In the genomic region with DNA sequence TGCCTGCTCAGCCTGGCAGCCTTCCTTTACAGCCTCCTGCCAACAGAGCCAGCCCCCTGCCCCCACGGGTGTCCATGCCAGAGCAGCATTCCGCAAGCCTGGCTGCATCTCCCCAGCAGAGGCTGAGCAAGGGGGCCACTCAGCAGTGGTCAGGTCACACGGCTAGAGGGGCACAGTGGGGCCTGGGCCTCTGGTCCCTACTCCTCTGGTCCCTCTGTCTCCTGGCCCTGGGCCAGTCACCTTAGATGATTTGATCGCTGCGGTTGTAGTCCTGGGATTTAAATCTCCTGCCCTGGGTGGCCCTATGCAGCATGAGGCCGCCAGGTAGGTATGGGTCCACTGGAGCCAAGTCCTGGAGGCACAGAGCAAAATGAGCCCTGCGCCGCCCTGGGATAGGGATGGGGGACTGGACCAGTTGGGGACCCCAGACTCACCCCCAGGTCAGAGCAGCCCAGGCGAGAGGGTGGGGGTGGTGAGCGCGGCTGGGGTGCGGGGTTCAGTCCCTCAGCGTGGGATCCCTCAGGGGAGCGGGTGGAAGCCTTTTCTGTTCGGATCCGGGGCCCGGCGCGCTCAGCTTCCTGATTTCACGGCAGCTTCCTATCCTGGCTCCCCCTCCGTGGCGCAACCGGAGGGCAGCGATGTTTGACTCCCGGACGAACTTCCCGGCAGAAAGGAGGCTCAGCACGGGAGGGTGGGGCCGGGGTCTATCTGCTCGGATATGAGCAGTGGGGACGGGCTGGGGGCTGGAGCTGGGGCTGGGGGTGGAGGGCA, we compare ENCODE assay signal across 8 cellular contexts. TPM values are rescaled to one million over a fixed set of nuclear protein-coding genes. Genes with fewer than 3 reads are reported as not detected.
DNase-seq lines count a peak whose midpoint lies in the region; ATAC-seq and TF ChIP-seq lines count a peak whose summit lies in the region.

Gene ZBTB47, plus strand, starts transcription at position 138 of the 771 bp plus-strand sequence. CDS start 4,659 bp downstream, outside the sequence.

- H3K36me3 ChIP-seq in OCI-LY3 (replicated peaks; ENCODE audit: low read depth, low read length) (peaks cover 4% of the 10 kb centered on the region), colonic mucosa (no peaks in the 10 kb centered on the region), spleen (peaks cover 0 to 23% (median 7%) of the 10 kb centered on the region in 6 donors)

- TF ChIP-seq CTCF in OCI-LY3 (IDR thresholded peaks at IDR 0.05; ENCODE audit: low read depth, low read length), result no peak
- TF ChIP-seq CTCF in colonic mucosa (IDR thresholded peaks at IDR 0.05), result no peak
- TF ChIP-seq CTCF in spleen (IDR thresholded peaks at IDR 0.05 in 8 of 11, conservative IDR thresholded peaks at IDR 0.05 in 3 of 11), result no peak

- DNase-seq in activated CD4-positive, alpha-beta T cell treated with anti-CD3 and anti-CD28 coated beads, Interleukin-2, amount 10 ng/mL, durations not matched to agents 7 days and 5 days, result no peak
- no peak for DNase-seq in activated CD4-positive, alpha-beta T cell treated with anti-CD3 and anti-CD28 coated beads for 48 hours
- DNase-seq in colonic mucosa, result peak; percentile 52
- peak; percentile 92 for DNase-seq in spleen
- DNase-seq in NCI-H2107 (lab: John Stamatoyannopoulos, UW), result no peak

- H3K4me3 ChIP-seq in OCI-LY3 (ENCODE audit: low read length), result peak within 1 kb of the TSS; percentile 95
- H3K4me3 ChIP-seq in colonic mucosa, result peak within 1 kb of the TSS; percentile 64
- H3K4me3 ChIP-seq in spleen, result peak within 1 kb of the TSS; percentile 46 to 86 (median 60)

- H3K9ac ChIP-seq in OCI-LY3 (ENCODE audit: low read length), result peak within 1 kb of the TSS; percentile 92
- H3K9ac ChIP-seq in colonic mucosa (ENCODE audit: low read depth in 2 of 2, low read length in 2 of 2), result peak within 1 kb of the TSS; percentile 53 to 90

- H3K27me3 Mint-ChIP-seq in activated CD4-positive, alpha-beta T cell treated with anti-CD3 and anti-CD28 coated beads, Interleukin-2, amount 10 ng/mL, durations not matched to agents 7 days and 5 days, result peaks cover 2% of the 10 kb centered on the region

- H3K36me3 Mint-ChIP-seq in activated CD4-positive, alpha-beta T cell treated with anti-CD3 and anti-CD28 coated beads, Interleukin-2, amount 10 ng/mL, durations not matched to agents 7 days and 5 days (ENCODE audit: low read depth), result peaks cover 6% of the 10 kb centered on the region

- ATAC-seq in HG02884 (IDR thresholded peaks at IDR 0.05; ENCODE audit: unreplicated experiment), result no peak

- peak within 1 kb of the TSS; percentile 69 for H3K4me3 Mint-ChIP-seq in activated CD4-positive, alpha-beta T cell treated with anti-CD3 and anti-CD28 coated beads, Interleukin-2, amount 10 ng/mL, durations not matched to agents 7 days and 5 days

- peak within 1 kb of the TSS; percentile 18 for H3K27ac ChIP-seq in OCI-LY3 (ENCODE audit: low read length)
- H3K27ac ChIP-seq in colonic mucosa, result peak within 1 kb of the TSS; percentile 82
- H3K27ac ChIP-seq in layer of hippocampus (ENCODE audit: low read depth, low read length), result peak within 1 kb of the TSS; percentile 95
- H3K27ac ChIP-seq in spleen, result peak within 1 kb of the TSS; percentile 53 to 90 (median 78)

- intact Hi-C loops in colonic mucosa (cut with DNase I), result no loop called here
- intact Hi-C loops in spleen (cut with DNase I; ENCODE audit: low total_unique reads), result loop anchor here (10.0 kb wide), 1 partner anchor 91 kb away; no protein-coding TSS in a partner anchor

- peak within 1 kb of the TSS; percentile 80 for H2AFZ ChIP-seq in OCI-LY3 (ENCODE audit: low read depth, low read length)

- H3K27me3 ChIP-seq in OCI-LY3 (ENCODE audit: low read depth, low read length) (no peaks in the 10 kb centered on the region), colonic mucosa (no peaks in the 10 kb centered on the region), layer of hippocampus (ENCODE audit: control insufficient read depth, insufficient read depth, low read length) (no peaks in the 10 kb centered on the region), spleen (replicated peaks in 1 of 7) (peaks cover 0 to 15% (median 0%) of the 10 kb centered on the region in 7 donors)

- peak within 1 kb of the TSS; percentile 86 for H3K4me2 ChIP-seq in OCI-LY3 (ENCODE audit: low read length)

- peak within 1 kb of the TSS; percentile 54 for H3K27ac Mint-ChIP-seq in activated CD4-positive, alpha-beta T cell treated with anti-CD3 and anti-CD28 coated beads, Interleukin-2, amount 10 ng/mL, durations not matched to agents 7 days and 5 days

- CTCF ChIA-PET in activated CD4-positive, alpha-beta T cell treated with anti-CD3 and anti-CD28 coated beads, Interleukin-2, amount 10 ng/mL, durations not matched to agents 7 days and 5 days (lab: Charles Lee), result interaction anchor here (0.7 to 1.0 kb wide), 2 partner anchors 21 to 90 kb away, joined by 3 read pairs; no protein-coding TSS in a partner anchor

- H3K4me1 ChIP-seq in OCI-LY3 (ENCODE audit: low read length) (peaks cover 26% of the 10 kb centered on the region), colonic mucosa (no peaks in the 10 kb centered on the region), spleen (peaks cover 17 to 79% (median 39%) of the 10 kb centered on the region in 6 donors)

- no peaks in the 10 kb centered on the region for H3K79me2 ChIP-seq in OCI-LY3 (ENCODE audit: low read length)

- H3K9me3 ChIP-seq in OCI-LY3 (ENCODE audit: insufficient read depth, low read length) (no peaks in the 10 kb centered on the region), colonic mucosa (no peaks in the 10 kb centered on the region), spleen (no peaks in the 10 kb centered on the region)

- no peaks in the 10 kb centered on the region for H3K9me3 Mint-ChIP-seq in activated CD4-positive, alpha-beta T cell treated with anti-CD3 and anti-CD28 coated beads, Interleukin-2, amount 10 ng/mL, durations not matched to agents 7 days and 5 days

- POLR2A ChIA-PET in activated CD4-positive, alpha-beta T cell treated with anti-CD3 and anti-CD28 coated beads, Interleukin-2, amount 10 ng/mL, durations not matched to agents 7 days and 5 days (lab: Charles Lee), result no interaction called here

- 7 to 72% (median 11%) methylated on average over 2 to 31 of the region's 31 CpGs for WGBS in spleen, 5 donors

- TF ChIP-seq POLR2A in spleen (IDR thresholded peaks at IDR 0.05), result no peak

- H3K4me1 Mint-ChIP-seq in activated CD4-positive, alpha-beta T cell treated with anti-CD3 and anti-CD28 coated beads, Interleukin-2, amount 10 ng/mL, durations not matched to agents 7 days and 5 days, result peaks cover 20% of the 10 kb centered on the region

- no peaks in the 10 kb centered on the region for H4K20me1 ChIP-seq in OCI-LY3 (ENCODE audit: insufficient read depth, low read length)

RNA-seq across cellular contexts. Expression of gene ZBTB47, which starts in this region (rescaled TPM):
- under 1 TPM; 0.21 to 0.22 TPM for total RNA-seq in activated CD4-positive, alpha-beta T cell treated with anti-CD3 and anti-CD28 coated beads, Interleukin-2, amount 10 ng/mL, durations not matched to agents 7 days and 5 days
- total RNA-seq in colonic mucosa (1 to 10 TPM; 4.0 to 9.0 TPM), spleen (10 to 100 TPM in 6 of 7 donors, 1 to 10 TPM in 1; 9.9 to 22.2 (median 16.3) TPM)
- polyA plus RNA-seq in spleen, result 1 to 10 TPM; 2.1 to 5.0 (median 2.5) TPM

Comparison
In these comparisons a context has a peak if more than half of its experiments do, and no peak if none do; other contexts are left out.
1. RNA of gene ZBTB47 (total RNA-seq): 9.9 to 22.2 TPM in spleen and 4.0 to 9.0 TPM in colonic mucosa; 0.21 to 0.22 TPM in activated CD4-positive, alpha-beta T cell treated with anti-CD3 and anti-CD28 coated beads, Interleukin-2, amount 10 ng/mL, durations not matched to agents 7 days and 5 days; every median in the first group is over 4 times any median in the second.
2. DNase-seq: peak in colonic mucosa (single experiment) and spleen (single experiment); none in activated CD4-positive, alpha-beta T cell treated with anti-CD3 and anti-CD28 coated beads, Interleukin-2, amount 10 ng/mL, durations not matched to agents 7 days and 5 days (single experiment), activated CD4-positive, alpha-beta T cell treated with anti-CD3 and anti-CD28 coated beads for 48 hours (single experiment) and NCI-H2107 (single experiment).
3. H3K27ac ChIP-seq: peak in every context shown above with its lines; median percentile 95 in layer of hippocampus; 82 in colonic mucosa; 78 in spleen; 18 in OCI-LY3.
4. Peak in every context shown above with its lines, with median percentiles within 50 percentile points of each other: H3K4me3 ChIP-seq.